Comparison of ENCODE assay signal across 1 cellular context in the genomic region with DNA sequence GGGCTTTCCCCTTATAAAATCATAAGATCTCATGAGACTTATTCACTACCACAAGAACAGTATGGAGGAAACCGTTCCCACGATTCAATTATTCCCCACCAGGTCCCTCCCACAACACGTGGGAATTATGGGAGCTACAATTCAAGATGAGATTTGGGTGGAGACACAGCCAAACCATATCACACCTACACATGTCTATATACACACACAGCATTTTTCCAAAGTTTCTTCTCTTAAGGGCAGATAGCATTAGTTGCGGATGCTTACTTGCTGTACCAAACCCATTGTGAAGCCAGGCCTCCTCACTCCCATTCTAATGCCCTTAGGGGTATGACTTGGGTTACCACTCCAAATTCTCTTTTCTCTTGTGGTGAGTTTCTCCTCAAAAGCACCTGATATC.
A peak's percentile ranks its signal among the peaks of the same experiment; 100 is the strongest.
TF ChIP-seq lines count a peak whose summit lies in the region.

No MANE protein-coding gene starts in this region.

TF ChIP-seq in K562, 482 proteins besides CTCF, POLR2A, EP300 and RAD21 (continued from another document):
- no peak for TF ChIP-seq CEBPG (CRISPR knock-in tag; IDR thresholded peaks at IDR 0.05)
- TF ChIP-seq CEBPG (tag; conservative IDR thresholded peaks at IDR 0.05 in 1 of 2, IDR thresholded peaks at IDR 0.05 in 1 of 2): no peak
- no peak for TF ChIP-seq NFYB (IDR thresholded peaks at IDR 0.05; ENCODE audit: extremely low read depth, insufficient read length)
- TF ChIP-seq, protein P1, sequence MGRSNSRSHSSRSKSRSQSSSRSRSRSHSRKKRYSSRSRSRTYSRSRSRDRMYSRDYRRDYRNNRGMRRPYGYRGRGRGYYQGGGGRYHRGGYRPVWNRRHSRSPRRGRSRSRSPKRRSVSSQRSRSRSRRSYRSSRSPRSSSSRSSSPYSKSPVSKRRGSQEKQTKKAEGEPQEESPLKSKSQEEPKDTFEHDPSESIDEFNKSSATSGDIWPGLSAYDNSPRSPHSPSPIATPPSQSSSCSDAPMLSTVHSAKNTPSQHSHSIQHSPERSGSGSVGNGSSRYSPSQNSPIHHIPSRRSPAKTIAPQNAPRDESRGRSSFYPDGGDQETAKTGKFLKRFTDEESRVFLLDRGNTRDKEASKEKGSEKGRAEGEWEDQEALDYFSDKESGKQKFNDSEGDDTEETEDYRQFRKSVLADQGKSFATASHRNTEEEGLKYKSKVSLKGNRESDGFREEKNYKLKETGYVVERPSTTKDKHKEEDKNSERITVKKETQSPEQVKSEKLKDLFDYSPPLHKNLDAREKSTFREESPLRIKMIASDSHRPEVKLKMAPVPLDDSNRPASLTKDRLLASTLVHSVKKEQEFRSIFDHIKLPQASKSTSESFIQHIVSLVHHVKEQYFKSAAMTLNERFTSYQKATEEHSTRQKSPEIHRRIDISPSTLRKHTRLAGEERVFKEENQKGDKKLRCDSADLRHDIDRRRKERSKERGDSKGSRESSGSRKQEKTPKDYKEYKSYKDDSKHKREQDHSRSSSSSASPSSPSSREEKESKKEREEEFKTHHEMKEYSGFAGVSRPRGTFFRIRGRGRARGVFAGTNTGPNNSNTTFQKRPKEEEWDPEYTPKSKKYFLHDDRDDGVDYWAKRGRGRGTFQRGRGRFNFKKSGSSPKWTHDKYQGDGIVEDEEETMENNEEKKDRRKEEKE (IDR thresholded peaks at IDR 0.05; ENCODE audit: borderline replicate concordance in 1 of 2, control insufficient read depth in 1 of 2, low read depth in 2 of 2, low read length in 1 of 2): peak in 1 of 2 experiments; percentile 91; a peak in 2 of 4 replicates
- TF ChIP-seq, protein P2, sequence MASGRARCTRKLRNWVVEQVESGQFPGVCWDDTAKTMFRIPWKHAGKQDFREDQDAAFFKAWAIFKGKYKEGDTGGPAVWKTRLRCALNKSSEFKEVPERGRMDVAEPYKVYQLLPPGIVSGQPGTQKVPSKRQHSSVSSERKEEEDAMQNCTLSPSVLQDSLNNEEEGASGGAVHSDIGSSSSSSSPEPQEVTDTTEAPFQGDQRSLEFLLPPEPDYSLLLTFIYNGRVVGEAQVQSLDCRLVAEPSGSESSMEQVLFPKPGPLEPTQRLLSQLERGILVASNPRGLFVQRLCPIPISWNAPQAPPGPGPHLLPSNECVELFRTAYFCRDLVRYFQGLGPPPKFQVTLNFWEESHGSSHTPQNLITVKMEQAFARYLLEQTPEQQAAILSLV (tag; IDR thresholded peaks at IDR 0.05): no peak
- TF ChIP-seq MEF2A (IDR thresholded peaks at IDR 0.05; ENCODE audit: control insufficient read depth, low read depth, low read length): no peak
- TF ChIP-seq ESRRB (CRISPR knock-in tag; IDR thresholded peaks at IDR 0.05; ENCODE audit: borderline replicate concordance): no peak
- no peak for TF ChIP-seq ZSCAN32 (CRISPR knock-in tag; IDR thresholded peaks at IDR 0.05)
- TF ChIP-seq SAFB2 (IDR thresholded peaks at IDR 0.05; ENCODE audit: borderline replicate concordance, low read depth, low read length, severe bottlenecking): no peak
- no peak for TF ChIP-seq SRSF3 (IDR thresholded peaks at IDR 0.05; ENCODE audit: insufficient read depth, low read length)
- TF ChIP-seq, protein P3, sequence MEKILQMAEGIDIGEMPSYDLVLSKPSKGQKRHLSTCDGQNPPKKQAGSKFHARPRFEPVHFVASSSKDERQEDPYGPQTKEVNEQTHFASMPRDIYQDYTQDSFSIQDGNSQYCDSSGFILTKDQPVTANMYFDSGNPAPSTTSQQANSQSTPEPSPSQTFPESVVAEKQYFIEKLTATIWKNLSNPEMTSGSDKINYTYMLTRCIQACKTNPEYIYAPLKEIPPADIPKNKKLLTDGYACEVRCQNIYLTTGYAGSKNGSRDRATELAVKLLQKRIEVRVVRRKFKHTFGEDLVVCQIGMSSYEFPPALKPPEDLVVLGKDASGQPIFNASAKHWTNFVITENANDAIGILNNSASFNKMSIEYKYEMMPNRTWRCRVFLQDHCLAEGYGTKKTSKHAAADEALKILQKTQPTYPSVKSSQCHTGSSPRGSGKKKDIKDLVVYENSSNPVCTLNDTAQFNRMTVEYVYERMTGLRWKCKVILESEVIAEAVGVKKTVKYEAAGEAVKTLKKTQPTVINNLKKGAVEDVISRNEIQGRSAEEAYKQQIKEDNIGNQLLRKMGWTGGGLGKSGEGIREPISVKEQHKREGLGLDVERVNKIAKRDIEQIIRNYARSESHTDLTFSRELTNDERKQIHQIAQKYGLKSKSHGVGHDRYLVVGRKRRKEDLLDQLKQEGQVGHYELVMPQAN (IDR thresholded peaks at IDR 0.05; ENCODE audit: borderline replicate concordance): no peak
- TF ChIP-seq MCM3 (IDR thresholded peaks at IDR 0.05): no peak
- no peak for TF ChIP-seq POLR3G (IDR thresholded peaks at IDR 0.05; ENCODE audit: extremely low read depth, insufficient read length, insufficient replicate concordance)
- TF ChIP-seq U2AF2 (optimal IDR thresholded peaks at IDR 0.05; ENCODE audit: low read depth, low read length): no peak
- TF ChIP-seq, protein P4, sequence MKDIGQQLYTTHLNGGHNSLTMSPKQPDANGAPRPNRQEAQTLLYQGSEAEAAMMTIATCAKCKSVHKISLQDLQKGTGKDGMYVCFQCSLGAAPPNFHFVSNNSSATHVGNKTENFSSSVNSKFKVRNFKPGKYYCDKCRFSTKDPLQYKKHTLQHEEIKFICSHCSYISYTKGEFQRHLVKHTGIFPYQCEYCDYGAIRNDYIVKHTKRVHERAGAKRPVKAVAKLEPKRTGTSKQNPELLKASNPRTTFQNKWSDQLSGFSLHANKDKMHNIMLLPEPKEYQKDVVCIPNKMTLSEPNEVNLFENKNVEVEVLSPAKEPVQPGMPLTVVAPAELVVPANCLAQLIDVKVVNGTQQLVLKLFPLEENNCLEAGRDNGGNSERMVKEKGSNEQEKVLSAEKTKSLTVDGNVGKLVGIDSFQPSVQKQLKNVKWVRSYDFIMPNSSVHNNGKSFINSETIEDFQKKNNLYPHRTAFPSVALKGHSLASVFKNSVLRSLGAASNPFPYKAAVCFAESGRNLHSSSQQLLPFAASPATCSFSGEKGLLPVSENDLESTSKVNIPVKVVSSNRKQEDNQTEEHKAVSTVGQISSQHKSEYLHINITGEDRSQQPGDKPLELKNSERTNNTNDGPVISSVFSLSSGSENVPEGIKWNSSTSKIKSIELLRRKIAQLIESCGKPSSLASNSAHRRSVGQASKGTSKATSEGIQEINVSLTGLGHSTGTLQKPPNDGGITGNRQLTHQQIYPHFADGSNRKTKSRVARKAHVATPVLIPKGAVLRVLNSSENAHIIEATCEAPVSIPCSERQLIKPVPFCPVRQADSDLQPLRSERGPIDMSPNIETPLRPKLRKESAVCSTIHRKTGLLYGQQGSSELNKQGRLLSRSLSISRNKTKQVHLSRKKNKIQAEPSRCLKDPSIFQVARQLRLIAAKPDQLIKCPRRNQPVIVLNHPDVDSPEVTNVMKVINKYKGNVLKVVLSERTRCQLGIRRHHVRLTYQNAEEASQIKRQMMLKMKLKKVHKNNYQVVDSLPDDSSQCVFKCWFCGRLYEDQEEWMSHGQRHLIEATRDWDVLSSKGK (CRISPR knock-in tag; IDR thresholded peaks at IDR 0.05): no peak
TF ChIP-seq in K562: peak in this region for 18.
